ENCODE assay signal across 8 cellular contexts in genomic region chr22:50306753-50307749, GRCh38. TPM values are rescaled to one million over a fixed set of nuclear protein-coding genes. Genes with fewer than 3 reads are reported as not detected.
A peak's percentile ranks its signal among the peaks of the same experiment; 100 is the strongest.
DNase-seq lines count a peak whose midpoint lies in the region; ATAC-seq, FAIRE-seq and TF ChIP-seq lines count a peak whose summit lies in the region.

TSS of gene PLXNB2 (minus strand) at chr22:50307646. CDS start at chr22:50290584, 17,062 bp downstream.

- TF ChIP-seq CTCF in AG09319 (IDR thresholded peaks at IDR 0.05; ENCODE audit: low read depth, low read length) (no peak), SU-DHL-6 (IDR thresholded peaks at IDR 0.05; ENCODE audit: insufficient read depth, low read length, poor library complexity, severe bottlenecking) (no peak), kidney epithelial cell (IDR thresholded peaks at IDR 0.05; ENCODE audit: insufficient read depth, low read length, poor library complexity, severe bottlenecking) (no peak), smooth muscle cell (IDR thresholded peaks at IDR 0.05; ENCODE audit: borderline replicate concordance, insufficient read depth, poor library complexity, severe bottlenecking) (no peak)

- H3K4me2 ChIP-seq in SU-DHL-6 (ENCODE audit: low read depth, low read length, poor library complexity, severe bottlenecking) (peak within 1 kb of the TSS; percentile 74), smooth muscle cell (peak within 1 kb of the TSS; percentile 100)

- DNase-seq in AG09319 (ENCODE audit: extremely low read depth, low read depth) (peak; percentile 61), GM18507 (ENCODE audit: extremely low spot score, insufficient read length, low read depth) (peak; percentile 73), NCI-H1092 treated with DMSO at 0.1 percent for 48 hours (lab: John Stamatoyannopoulos, UW) (peak; percentile 33), dedifferentiated amniotic fluid mesenchymal stem cell (ENCODE audit: extremely low spot score) (peak; percentile 54), kidney epithelial cell (ENCODE audit: low read depth) (no peak), smooth muscle cell (lab: John Stamatoyannopoulos, UW; ENCODE audit: unreplicated experiment) (no peak)

- H3K27me3 ChIP-seq in SU-DHL-6 (ENCODE audit: low read length) = no peaks in the 10 kb centered on the region
- no peaks in the 10 kb centered on the region for H3K27me3 ChIP-seq in kidney epithelial cell (ENCODE audit: control insufficient read depth, insufficient read depth, low read length)
- no peaks in the 10 kb centered on the region for H3K27me3 ChIP-seq in smooth muscle cell (ENCODE audit: low read depth)

- H3K4me1 ChIP-seq in smooth muscle cell (ENCODE audit: low read depth) = peaks cover 30% of the 10 kb centered on the region

- H2AFZ ChIP-seq in SU-DHL-6 (ENCODE audit: low read depth, low read length, severe bottlenecking) (no peak within 1 kb of the TSS), smooth muscle cell (ENCODE audit: low read depth) (no peak within 1 kb of the TSS)

- no peak for ATAC-seq in GM18498 (IDR thresholded peaks at IDR 0.05; ENCODE audit: unreplicated experiment)

- FAIRE-seq in GM18507 (lab: Jason Lieb, UNC) = peak; percentile 84

- H4K20me1 ChIP-seq in SU-DHL-6 (ENCODE audit: low read depth, low read length) (no peaks in the 10 kb centered on the region), smooth muscle cell (ENCODE audit: low read depth) (peaks cover 32% of the 10 kb centered on the region)

- H3K9me2 ChIP-seq in SU-DHL-6 (replicated peaks; ENCODE audit: insufficient read depth, low read length) = no peaks in the 10 kb centered on the region

- peak within 1 kb of the TSS; percentile 97 for H3K27ac ChIP-seq in SU-DHL-6 (ENCODE audit: low read depth, low read length)
- H3K27ac ChIP-seq in smooth muscle cell (ENCODE audit: low read depth) = peak within 1 kb of the TSS; percentile 96

- peak within 1 kb of the TSS; percentile 65 for H3K9ac ChIP-seq in SU-DHL-6 (ENCODE audit: low read length)
- H3K9ac ChIP-seq in smooth muscle cell (ENCODE audit: low read depth) = peak within 1 kb of the TSS; percentile 99

- H3K36me3 ChIP-seq in SU-DHL-6 (ENCODE audit: low read length) = no peaks in the 10 kb centered on the region
- H3K36me3 ChIP-seq in kidney epithelial cell (ENCODE audit: control insufficient read depth, insufficient read depth, low read length) = peaks cover 1% of the 10 kb centered on the region
- H3K36me3 ChIP-seq in smooth muscle cell (ENCODE audit: low read depth) = no peaks in the 10 kb centered on the region

- H3K9me3 ChIP-seq in SU-DHL-6 (ENCODE audit: insufficient read depth, low read length) (no peaks in the 10 kb centered on the region), smooth muscle cell (replicated peaks; ENCODE audit: low read depth) (no peaks in the 10 kb centered on the region)

- 2% methylated on average over 79 of the region's 105 CpGs for WGBS in smooth muscle cell (ENCODE audit: low lambda C conversion rate)

- no peaks in the 10 kb centered on the region for H3K79me2 ChIP-seq in SU-DHL-6 (ENCODE audit: insufficient read depth, low read length)
- peaks cover 49% of the 10 kb centered on the region for H3K79me2 ChIP-seq in smooth muscle cell (ENCODE audit: low read depth)

- H3F3A ChIP-seq in SU-DHL-6 (ENCODE audit: insufficient read depth) (peaks cover 43% of the 10 kb centered on the region), smooth muscle cell (ENCODE audit: low read depth) (peaks cover 34% of the 10 kb centered on the region)

- H3K4me3 ChIP-seq in SU-DHL-6 (ENCODE audit: insufficient read depth, low read length, poor library complexity, severe bottlenecking) (peak within 1 kb of the TSS; percentile 54), kidney epithelial cell (ENCODE audit: low read depth, low read length) (peak within 1 kb of the TSS; percentile 96), smooth muscle cell (peak within 1 kb of the TSS; percentile 94)

RNA-seq across cellular contexts. Expression of gene PLXNB2, which starts in this region (rescaled TPM):
- 251 and 302 TPM in 2 replicates for total RNA-seq in kidney epithelial cell
- 183 and 195 TPM in 2 replicates for total RNA-seq in smooth muscle cell
- polyA plus RNA-seq in smooth muscle cell = 210 and 249 TPM in 2 replicates

Comparison
In these comparisons a context has a peak if more than half of its experiments do, and no peak if none do; other contexts are left out.
1. DNase-seq: peak in AG09319 (single experiment), GM18507 (single experiment), NCI-H1092 treated with DMSO at 0.1 percent for 48 hours (single experiment) and dedifferentiated amniotic fluid mesenchymal stem cell (single experiment); none in kidney epithelial cell (single experiment) and smooth muscle cell (single experiment).
2. Peak in every context shown above with its lines, with median percentiles within 50 percentile points of each other: H3K4me3 ChIP-seq.